25 cellular contexts compared by ENCODE assay signal in the genomic region with DNA sequence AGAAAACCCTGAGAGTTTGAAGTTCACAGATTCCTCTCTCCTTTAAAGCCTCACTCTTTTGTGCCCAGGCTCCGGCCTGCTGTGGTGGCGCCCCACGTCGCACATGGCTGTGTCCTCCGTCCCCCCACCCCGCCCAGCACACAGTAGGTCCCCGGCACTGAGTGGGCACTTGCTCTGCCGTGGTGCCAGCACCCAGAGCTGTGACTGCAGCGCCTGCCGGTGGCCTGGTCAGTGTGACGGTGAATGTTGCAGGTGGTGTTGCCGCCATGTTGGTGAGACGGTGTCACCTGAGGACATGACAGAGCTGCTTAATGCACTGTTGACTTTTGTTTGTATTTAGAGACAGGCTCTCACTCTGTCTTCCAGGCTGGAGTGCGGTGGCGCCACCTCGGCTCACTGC. TPM values are rescaled to one million over a fixed set of nuclear protein-coding genes. Genes with fewer than 3 reads are reported as not detected.
"Had no signal": no experiment of that assay in that cellular context is flagged by ENCODE, and none has a peak within 500 bp of the region (broad histone marks: within the 10 kb centered on the region; RNA-seq: fewer than 3 reads in every experiment).

No MANE protein-coding gene starts in this region.

- H3K27me3 ChIP-seq: pancreas, sigmoid colon, suprapubic skin, uterus had no signal

- H3K4me1 ChIP-seq: lower lobe of right lung, pancreas, prostate gland, sigmoid colon, spleen, suprapubic skin, tibial artery, uterus had no signal

- H3K4me3 ChIP-seq: lower lobe of right lung, pancreas, prostate gland, sigmoid colon, spleen, suprapubic skin, thoracic aorta, tibial artery, uterus had no signal

- DNase-seq: hippocampal formation; kidney glomerular epithelial cell; left cardiac atrium; lower lobe of right lung; mammary epithelial cell; mesenchymal stem cell; nucleus accumbens; pancreas; posterior cingulate gyrus; retina; sigmoid colon; small intestine; spleen; stimulated activated CD4-positive, alpha-beta T cell treated with anti-CD3 and anti-CD28 coated beads, Interleukin-4, amount 100 ng/mL, for 24 hours; stimulated activated naive CD4-positive, alpha-beta T cell; tibial artery; uterus had no signal

- H3K36me3 ChIP-seq: lower lobe of right lung, pancreas, prostate gland, sigmoid colon, spleen, suprapubic skin, thoracic aorta, tibial artery, uterus had no signal

- FAIRE-seq: keratinocyte, pancreas, small intestine had no signal

- H3K9me3 ChIP-seq: lower lobe of right lung, pancreas, prostate gland, sigmoid colon, spleen, suprapubic skin, thoracic aorta, tibial artery, uterus had no signal

- ATAC-seq: left cardiac atrium; left lobe of liver; lower lobe of right lung; naive thymus-derived CD8-positive, alpha-beta T cell; pancreas; right cardiac atrium; stimulated activated effector memory CD8-positive, alpha-beta T cell treated with anti-CD3 and anti-CD28 coated beads, Interleukin-12 subunit alpha, Interleukin-12 subunit beta, amount 100 ng/mL, for 72 hours had no signal

- H3K27ac ChIP-seq: lower lobe of right lung, pancreas, prostate gland, sigmoid colon, spleen, suprapubic skin, thoracic aorta, tibial artery, uterus had no signal

RNA-seq across cellular contexts. Expression of a gene that starts 17.4 kb away (rescaled TPM):
- total RNA-seq: naive thymus-derived CD8-positive, alpha-beta T cell had no signal
- polyA plus RNA-seq: naive thymus-derived CD8-positive, alpha-beta T cell had no signal

RNA-seq across cellular contexts. Expression of a gene that starts 31.8 kb away (rescaled TPM):
- total RNA-seq: naive thymus-derived CD8-positive, alpha-beta T cell had no signal
- polyA plus RNA-seq: naive thymus-derived CD8-positive, alpha-beta T cell had no signal
